ENCODE assay signal across 8 cellular contexts in genomic region chr2:175004730-175004979, GRCh38. TPM values are rescaled to one million over a fixed set of nuclear protein-coding genes. Genes with fewer than 3 reads are reported as not detected.
DNase-seq lines count a peak whose midpoint lies in the region; ATAC-seq, FAIRE-seq and TF ChIP-seq lines count a peak whose summit lies in the region.

No MANE protein-coding gene starts in this region.

- no peak overlapping the region for H3K27ac Mint-ChIP-seq in CD4-positive, alpha-beta T cell
- no peak overlapping the region for H3K27ac Mint-ChIP-seq in natural killer cell

- peak overlapping the region; percentile 74 to 77 (median 76) for H3K4me3 ChIP-seq in H1 (ENCODE audit: extremely low read depth in 1 of 4, insufficient read depth in 2 of 4, low read depth in 3 of 4, low read length in 4 of 4)

- peak overlapping the region; percentile 70 for H4K5ac ChIP-seq in H1 (ENCODE audit: insufficient read length, low read depth, low read length)

- no peak overlapping the region for H3K23ac ChIP-seq in H1 (ENCODE audit: insufficient read length)

- H3K18ac ChIP-seq in H1 (ENCODE audit: extremely low read depth, low read length) = no peak overlapping the region

- peaks cover 12% of the 10 kb centered on the region for H3K4me1 Mint-ChIP-seq in CD4-positive, alpha-beta T cell (ENCODE audit: low read depth)
- no peaks in the 10 kb centered on the region for H3K4me1 Mint-ChIP-seq in natural killer cell

- TF ChIP-seq POLR2A in H1 (IDR thresholded peaks at IDR 0.05; ENCODE audit: control extremely low read depth in 1 of 2, low read depth in 2 of 2, low read length in 2 of 2) = no peak

- H2BK12ac ChIP-seq in H1 (ENCODE audit: low read depth, low read length) = no peak overlapping the region

- no peaks in the 10 kb centered on the region for H3K79me1 ChIP-seq in H1 (ENCODE audit: low read depth, low read length)

- H3K4me1 ChIP-seq in H1 (replicated peaks in 1 of 4; ENCODE audit: control insufficient read depth in 3 of 4, insufficient read depth in 4 of 4, low read length in 3 of 4) = peaks cover 0 to 17% (median 11%) of the 10 kb centered on the region in 4 experiments; a peak in 4 of 7 replicates

- no peak overlapping the region for H3K4ac ChIP-seq in H1 (replicated peaks; ENCODE audit: insufficient read length, low read depth, low read length)

- no peaks in the 10 kb centered on the region for H3K36me3 Mint-ChIP-seq in CD4-positive, alpha-beta T cell (ENCODE audit: low read depth)
- no peaks in the 10 kb centered on the region for H3K36me3 Mint-ChIP-seq in natural killer cell

- no peaks in the 10 kb centered on the region; the same call in 1 of the 2 replicates for H3K23me2 ChIP-seq in H1 (ENCODE audit: low read depth, low read length)

- peak; percentile 33 for ATAC-seq in CD4-positive, alpha-beta T cell (ENCODE audit: poor library complexity)
- ATAC-seq in GM21576 (IDR thresholded peaks at IDR 0.05; ENCODE audit: unreplicated experiment) (peak; percentile 23), natural killer cell (peak in 1 of 3 donors; percentile 32), GM21526 (IDR thresholded peaks at IDR 0.05; ENCODE audit: low FRiP score, unreplicated experiment) (no peak)

- no peak overlapping the region for H2AK5ac ChIP-seq in H1 (ENCODE audit: low read depth, low read length)

- no peaks in the 10 kb centered on the region; a peak in 1 of 8 replicates for H3K36me3 ChIP-seq in H1 (ENCODE audit: control insufficient read depth in 2 of 4, insufficient read depth in 4 of 4, low read length in 3 of 4)

- H2BK120ac ChIP-seq in H1 (replicated peaks; ENCODE audit: low read depth, low read length) = no peak overlapping the region

- TF ChIP-seq RAD21 in H1 (IDR thresholded peaks at IDR 0.05 in 1 of 2, conservative IDR thresholded peaks at IDR 0.05 in 1 of 2; ENCODE audit: low read depth in 2 of 2, low read length in 2 of 2) = no peak

- no peak for TF ChIP-seq CTCF in CD4-positive, alpha-beta T cell (IDR thresholded peaks at IDR 0.05)
- TF ChIP-seq CTCF in H1 (IDR thresholded peaks at IDR 0.05; ENCODE audit: control extremely low read depth in 1 of 3, insufficient read depth in 1 of 3, low read depth in 1 of 3, low read length in 3 of 3) = no peak
- no peak for TF ChIP-seq CTCF in natural killer cell (IDR thresholded peaks at IDR 0.05)

- FAIRE-seq in H1 (lab: Jason Lieb, UNC) = no peak

- peak overlapping the region; percentile 65 to 87 for H3K4me2 ChIP-seq in H1 (ENCODE audit: insufficient read depth in 1 of 2, low read depth in 2 of 2, low read length in 2 of 2)

- no peaks in the 10 kb centered on the region for H3K9me3 Mint-ChIP-seq in CD4-positive, alpha-beta T cell
- H3K9me3 Mint-ChIP-seq in natural killer cell = no peaks in the 10 kb centered on the region

- H4K91ac ChIP-seq in H1 (replicated peaks; ENCODE audit: insufficient read length, low read length) = no peak overlapping the region

- H2BK20ac ChIP-seq in H1 (ENCODE audit: low read length) = no peak overlapping the region

- no peak overlapping the region; the same call in 1 of the 2 replicates for H2BK5ac ChIP-seq in H1 (ENCODE audit: low read depth, low read length)

- peaks cover 8 to 48% of the 10 kb centered on the region in 2 experiments for H3K79me2 ChIP-seq in H1 (ENCODE audit: control insufficient read depth in 1 of 2, insufficient read depth in 2 of 2, low read length in 2 of 2)

- 0% methylated on average over 15 of the region's 32 CpGs; no CpG with 5 or more reads in 1 of the 2 experiments for WGBS in H1 (ENCODE audit: extremely low coverage in 1 of 2, insufficient coverage in 1 of 2, insufficient read length in 1 of 2, insufficient replicate concordance in 2 of 2, low coverage in 1 of 2, low lambda C conversion rate in 2 of 2, missing lambda C conversion rate in 1 of 2), 2 experiments

- peaks cover 75% of the 10 kb centered on the region for H3K27me3 Mint-ChIP-seq in CD4-positive, alpha-beta T cell
- peaks cover 32 to 67% of the 10 kb centered on the region in 2 donors for H3K27me3 Mint-ChIP-seq in natural killer cell (ENCODE audit: low read depth in 2 of 2)

- DNase-seq in CD4-positive, alpha-beta T cell = peak in 1 of 10 experiments; percentile 7
- peak; percentile 77 for DNase-seq in NCI-H69 (lab: John Stamatoyannopoulos, UW)
- no peak for DNase-seq in H1 (ENCODE audit: low read depth in 1 of 2, low spot score in 2 of 2)
- no peak for DNase-seq in natural killer cell
- no peak for DNase-seq in dermis blood vessel endothelial cell
- no peak for DNase-seq in stimulated activated CD4-positive, alpha-beta T cell treated with anti-CD3 and anti-CD28 coated beads, Interleukin-4, amount 100 ng/mL, for 1 hour

- intact Hi-C loops in CD4-positive, alpha-beta T cell (cut with DNase I, micrococcal nuclease) = loop anchor here (10.0 kb wide), 2 partner anchors 230 to 540 kb away; no protein-coding TSS in a partner anchor
- intact Hi-C loops in natural killer cell (cut with micrococcal nuclease) = no loop called here

- peak overlapping the region; percentile 94; the same call in 1 of the 2 replicates for H4K8ac ChIP-seq in H1 (ENCODE audit: extremely low read depth, insufficient read depth, low read length)

- H3K27me3 ChIP-seq in CD4-positive, alpha-beta T cell (ENCODE audit: control insufficient read depth, insufficient read depth, low read length) = peaks cover 45% of the 10 kb centered on the region
- no peaks in the 10 kb centered on the region for H3K27me3 ChIP-seq in H1 (replicated peaks in 1 of 4; ENCODE audit: control insufficient read depth in 3 of 4, extremely low read depth in 1 of 4, insufficient read depth in 3 of 4, low read length in 3 of 4)

- peak overlapping the region; percentile 83 for H3K56ac ChIP-seq in H1 (replicated peaks; ENCODE audit: insufficient read length, low read depth, low read length)

- no peak overlapping the region for H2AFZ ChIP-seq in H1 (ENCODE audit: low read length)

- TF ChIP-seq EP300 in H1 (IDR thresholded peaks at IDR 0.05; ENCODE audit: borderline replicate concordance in 1 of 2, low read depth in 2 of 2, low read length in 2 of 2) = no peak

- POLR2A ChIA-PET in CD4-positive, alpha-beta T cell (lab: Charles Lee) = interaction anchor here (1.1 kb wide), 2 partner anchors 226 to 256 kb away, joined by 3 read pairs; no protein-coding TSS in a partner anchor
- POLR2A ChIA-PET in H1 (lab: Charles Lee; ENCODE audit: partially characterized antibody) = interaction anchor here (1.0 to 2.0 kb wide), 15 partner anchors 8 to 274 kb away, joined by 3 to 14 read pairs (median 5); no protein-coding TSS in a partner anchor

- H4K20me1 ChIP-seq in H1 (replicated peaks in 1 of 2; ENCODE audit: control insufficient read depth in 1 of 2, insufficient read depth in 2 of 2, low read length in 2 of 2) = peaks cover 0 to 3% of the 10 kb centered on the region in 2 experiments

- H3K9ac ChIP-seq in H1 (replicated peaks in 1 of 4; ENCODE audit: extremely low read depth in 1 of 4, low read depth in 3 of 4, low read length in 3 of 4) = peak overlapping the region; percentile 42 to 92 (median 80)

- H3K14ac ChIP-seq in H1 (ENCODE audit: insufficient read length) = no peak overlapping the region

- CTCF ChIA-PET in CD4-positive, alpha-beta T cell (lab: Charles Lee) = interaction anchor here (2.1 kb wide), 1 partner anchor 10 kb away, joined by 5 read pairs; no protein-coding TSS in a partner anchor
- CTCF ChIA-PET in H1 (lab: Charles Lee; ENCODE audit: partially characterized antibody) = interaction anchor here (1.3 to 2.2 kb wide), 4 partner anchors 27 to 256 kb away, joined by 3 to 11 read pairs (median 4); no protein-coding TSS in a partner anchor

- H3K9me3 ChIP-seq in CD4-positive, alpha-beta T cell (ENCODE audit: control insufficient read depth, low read length) = no peaks in the 10 kb centered on the region
- H3K9me3 ChIP-seq in H1 (ENCODE audit: insufficient read depth in 2 of 2, low read depth in 1 of 2, low read length in 1 of 2) = no peaks in the 10 kb centered on the region

- H3K4me3 Mint-ChIP-seq in CD4-positive, alpha-beta T cell = peak overlapping the region; percentile 91
- H3K4me3 Mint-ChIP-seq in natural killer cell = peak overlapping the region; percentile 72

- H2BK15ac ChIP-seq in H1 (ENCODE audit: low read length) = no peak overlapping the region

- no peak overlapping the region for H3K27ac ChIP-seq in CD4-positive, alpha-beta T cell (ENCODE audit: low read depth, low read length)
- peak overlapping the region; percentile 81 for H3K27ac ChIP-seq in H1 (ENCODE audit: low read depth, low read length)

TF ChIP-seq in H1, 55 proteins besides CTCF, POLR2A, EP300 and RAD21:
- TF ChIP-seq SIN3A (conservative IDR thresholded peaks at IDR 0.05 in 1 of 2, IDR thresholded peaks at IDR 0.05 in 1 of 2; ENCODE audit: low read depth in 1 of 2, low read length in 2 of 2) (no peak), EGR1 (IDR thresholded peaks at IDR 0.05; ENCODE audit: borderline replicate concordance, low read depth, low read length) (no peak), KDM4A (IDR thresholded peaks at IDR 0.05; ENCODE audit: low read depth, low read length, severe bottlenecking) (no peak), HDAC6 (IDR thresholded peaks at IDR 0.05; ENCODE audit: low read depth, low read length) (no peak), NANOG (IDR thresholded peaks at IDR 0.05; ENCODE audit: insufficient read depth, low read depth, low read length, poor library complexity, severe bottlenecking) (no peak)

RNA-seq across cellular contexts. Expression of gene CHN1, which starts 0.5 kb away (rescaled TPM):
- 1 to 10 TPM; 5.3 to 5.6 TPM for total RNA-seq in CD4-positive, alpha-beta T cell
- total RNA-seq in H1 (2021; fragmentation: NEBNext Ultra II Directional; extraction: Animal tissue kit (Norgen Biotek cat#: 25700)) = 50.4 and 54.0 TPM in 2 replicates
- polyA plus RNA-seq in H1 (2011; rRNA removed) = 27.5 and 65.7 TPM in 2 replicates
- polyA plus RNA-seq in H1 (2011; cell fraction: cytosol; rRNA removed) = 58.1 TPM
- polyA plus RNA-seq in H1 (2011; cell fraction: nucleus; rRNA removed) = 29.0 TPM
- 45.3 to 77.3 TPM (median 55.9 TPM) in 4 replicates for polyA plus RNA-seq in H1 (2012, experiment 1 of 2)
- 4.8 TPM for polyA plus RNA-seq in H1 (2012, experiment 2 of 2)
- polyA plus RNA-seq in H1 (2013, experiment 1 of 2) = 24.2 TPM
- polyA plus RNA-seq in H1 (2013, experiment 2 of 2) = 24.6 TPM
- polyA minus RNA-seq in H1 (2011; rRNA and poly(A)+ RNA removed) = 80.3 and 138 TPM in 2 replicates
- polyA minus RNA-seq in H1 (2011; cell fraction: cytosol; rRNA and poly(A)+ RNA removed) = 23.7 TPM
- 85.2 TPM for polyA minus RNA-seq in H1 (2011; cell fraction: nucleus; rRNA and poly(A)+ RNA removed)
- 1 to 10 TPM in 1 of 3 donors, under 1 TPM in 2; 0.80 to 1.7 (median 0.88) TPM for total RNA-seq in natural killer cell
- 17.1 and 18.5 TPM in 2 replicates for total RNA-seq in dermis blood vessel endothelial cell
